In the genomic region with DNA sequence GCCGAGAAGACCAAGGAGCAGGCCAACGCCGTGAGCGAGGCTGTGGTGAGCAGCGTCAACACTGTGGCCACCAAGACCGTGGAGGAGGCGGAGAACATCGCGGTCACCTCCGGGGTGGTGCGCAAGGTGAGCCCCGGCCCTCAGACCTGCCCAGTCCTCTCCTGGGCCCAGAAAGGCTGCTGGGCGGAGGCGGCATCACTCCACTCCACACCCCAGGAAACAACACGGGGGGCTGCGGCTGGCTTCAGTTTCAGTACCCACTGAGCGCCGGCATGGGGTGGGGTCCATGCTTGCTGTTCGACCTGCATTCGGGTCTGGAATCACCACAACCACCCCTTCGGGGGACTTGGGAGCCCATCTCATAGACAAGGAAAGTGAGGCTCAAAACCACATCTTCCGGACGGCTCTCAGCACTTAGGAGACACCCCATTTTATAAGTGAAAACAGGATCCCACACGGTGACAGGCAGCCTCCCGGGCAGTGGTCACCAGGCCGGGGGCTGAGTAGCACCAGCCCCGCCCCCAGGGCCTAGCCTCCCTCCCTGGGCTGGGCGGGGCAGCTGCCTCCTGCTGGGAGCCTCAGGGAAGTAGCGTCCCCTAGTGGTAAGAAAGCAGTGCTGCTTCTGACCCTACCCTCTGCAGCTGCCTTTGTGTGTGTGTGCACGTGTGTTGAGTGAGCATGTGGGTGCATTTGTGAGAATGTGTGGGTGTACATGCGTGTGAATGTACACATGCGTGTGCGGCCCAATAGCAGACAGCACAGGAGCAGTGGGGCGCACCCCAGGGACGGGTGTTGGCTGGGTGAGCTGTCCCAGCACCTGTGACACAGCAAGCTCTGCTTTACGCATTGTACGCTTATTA, we compare ENCODE assay signal across 1 cellular context.
TF ChIP-seq lines count a peak whose summit lies in the region.

No MANE protein-coding gene starts in this region.

TF ChIP-seq in HepG2, 621 proteins besides CTCF, POLR2A, EP300 and RAD21 (continued from another document and continues in another):
- no peak for TF ChIP-seq MXD3 (CRISPR knock-in tag; IDR thresholded peaks at IDR 0.05)
- TF ChIP-seq ZNF292 (CRISPR knock-in tag; IDR thresholded peaks at IDR 0.05; ENCODE audit: borderline replicate concordance, low read depth), result peak; percentile 34; the same call in 1 of the 2 replicates
- no peak for TF ChIP-seq ZFP91 (CRISPR knock-in tag; IDR thresholded peaks at IDR 0.05; ENCODE audit: borderline replicate concordance)
- no peak for TF ChIP-seq ZMYM3 (CRISPR knock-in tag; IDR thresholded peaks at IDR 0.05)
- TF ChIP-seq ZFP82 (CRISPR knock-in tag; IDR thresholded peaks at IDR 0.05; ENCODE audit: borderline replicate concordance), result no peak
- TF ChIP-seq, protein P1, sequence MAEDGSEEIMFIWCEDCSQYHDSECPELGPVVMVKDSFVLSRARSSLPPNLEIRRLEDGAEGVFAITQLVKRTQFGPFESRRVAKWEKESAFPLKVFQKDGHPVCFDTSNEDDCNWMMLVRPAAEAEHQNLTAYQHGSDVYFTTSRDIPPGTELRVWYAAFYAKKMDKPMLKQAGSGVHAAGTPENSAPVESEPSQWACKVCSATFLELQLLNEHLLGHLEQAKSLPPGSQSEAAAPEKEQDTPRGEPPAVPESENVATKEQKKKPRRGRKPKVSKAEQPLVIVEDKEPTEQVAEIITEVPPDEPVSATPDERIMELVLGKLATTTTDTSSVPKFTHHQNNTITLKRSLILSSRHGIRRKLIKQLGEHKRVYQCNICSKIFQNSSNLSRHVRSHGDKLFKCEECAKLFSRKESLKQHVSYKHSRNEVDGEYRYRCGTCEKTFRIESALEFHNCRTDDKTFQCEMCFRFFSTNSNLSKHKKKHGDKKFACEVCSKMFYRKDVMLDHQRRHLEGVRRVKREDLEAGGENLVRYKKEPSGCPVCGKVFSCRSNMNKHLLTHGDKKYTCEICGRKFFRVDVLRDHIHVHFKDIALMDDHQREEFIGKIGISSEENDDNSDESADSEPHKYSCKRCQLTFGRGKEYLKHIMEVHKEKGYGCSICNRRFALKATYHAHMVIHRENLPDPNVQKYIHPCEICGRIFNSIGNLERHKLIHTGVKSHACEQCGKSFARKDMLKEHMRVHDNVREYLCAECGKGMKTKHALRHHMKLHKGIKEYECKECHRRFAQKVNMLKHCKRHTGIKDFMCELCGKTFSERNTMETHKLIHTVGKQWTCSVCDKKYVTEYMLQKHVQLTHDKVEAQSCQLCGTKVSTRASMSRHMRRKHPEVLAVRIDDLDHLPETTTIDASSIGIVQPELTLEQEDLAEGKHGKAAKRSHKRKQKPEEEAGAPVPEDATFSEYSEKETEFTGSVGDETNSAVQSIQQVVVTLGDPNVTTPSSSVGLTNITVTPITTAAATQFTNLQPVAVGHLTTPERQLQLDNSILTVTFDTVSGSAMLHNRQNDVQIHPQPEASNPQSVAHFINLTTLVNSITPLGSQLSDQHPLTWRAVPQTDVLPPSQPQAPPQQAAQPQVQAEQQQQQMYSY (CRISPR knock-in tag; IDR thresholded peaks at IDR 0.05), result no peak
- TF ChIP-seq HMGA1 (CRISPR knock-in tag; conservative IDR thresholded peaks at IDR 0.05), result no peak
- no peak for TF ChIP-seq IRF2 (CRISPR knock-in tag; IDR thresholded peaks at IDR 0.05)
- TF ChIP-seq SP5 (CRISPR knock-in tag; IDR thresholded peaks at IDR 0.05; ENCODE audit: borderline replicate concordance, low read depth), result peak; percentile 92
- TF ChIP-seq ZNF629 (CRISPR knock-in tag; conservative IDR thresholded peaks at IDR 0.05), result peak; percentile 64; the same call in 1 of the 2 replicates
- TF ChIP-seq, protein P2, sequence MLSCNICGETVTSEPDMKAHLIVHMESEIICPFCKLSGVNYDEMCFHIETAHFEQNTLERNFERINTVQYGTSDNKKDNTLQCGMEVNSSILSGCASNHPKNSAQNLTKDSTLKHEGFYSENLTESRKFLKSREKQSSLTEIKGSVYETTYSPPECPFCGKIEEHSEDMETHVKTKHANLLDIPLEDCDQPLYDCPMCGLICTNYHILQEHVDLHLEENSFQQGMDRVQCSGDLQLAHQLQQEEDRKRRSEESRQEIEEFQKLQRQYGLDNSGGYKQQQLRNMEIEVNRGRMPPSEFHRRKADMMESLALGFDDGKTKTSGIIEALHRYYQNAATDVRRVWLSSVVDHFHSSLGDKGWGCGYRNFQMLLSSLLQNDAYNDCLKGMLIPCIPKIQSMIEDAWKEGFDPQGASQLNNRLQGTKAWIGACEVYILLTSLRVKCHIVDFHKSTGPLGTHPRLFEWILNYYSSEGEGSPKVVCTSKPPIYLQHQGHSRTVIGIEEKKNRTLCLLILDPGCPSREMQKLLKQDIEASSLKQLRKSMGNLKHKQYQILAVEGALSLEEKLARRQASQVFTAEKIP (CRISPR knock-in tag; IDR thresholded peaks at IDR 0.05; ENCODE audit: borderline replicate concordance), result no peak
- no peak for TF ChIP-seq GABPA (IDR thresholded peaks at IDR 0.05; ENCODE audit: low read depth, low read length)
- TF ChIP-seq GABPA (CRISPR knock-in tag; IDR thresholded peaks at IDR 0.05; ENCODE audit: low read depth), result no peak
- TF ChIP-seq IKZF5 (CRISPR knock-in tag; IDR thresholded peaks at IDR 0.05), result peak; percentile 27; the same call in 1 of the 2 replicates
- no peak for TF ChIP-seq ZNF737 (CRISPR knock-in tag; IDR thresholded peaks at IDR 0.05; ENCODE audit: borderline replicate concordance)
- no peak for TF ChIP-seq NR3C1 (CRISPR knock-in tag; IDR thresholded peaks at IDR 0.05)
- TF ChIP-seq ZNF878 (CRISPR knock-in tag; IDR thresholded peaks at IDR 0.05), result no peak
- TF ChIP-seq CREB1 (IDR thresholded peaks at IDR 0.05), result no peak
- no peak for TF ChIP-seq CREB1 (CRISPR knock-in tag; IDR thresholded peaks at IDR 0.05)
- TF ChIP-seq AHR (CRISPR knock-in tag; IDR thresholded peaks at IDR 0.05), result 0 out of 2 replicates have a peak, but pooled peaks have one; percentile 21
- TF ChIP-seq ZNF615 (CRISPR knock-in tag; IDR thresholded peaks at IDR 0.05; ENCODE audit: borderline replicate concordance), result no peak
- no peak for TF ChIP-seq SP1 (IDR thresholded peaks at IDR 0.05)
- TF ChIP-seq SP1 (CRISPR knock-in tag; IDR thresholded peaks at IDR 0.05), result peak; percentile 77
- TF ChIP-seq PAF1 (CRISPR knock-in tag; IDR thresholded peaks at IDR 0.05), result no peak
- no peak for TF ChIP-seq TFDP2 (CRISPR knock-in tag; IDR thresholded peaks at IDR 0.05)
- peak; percentile 19; the same call in 1 of the 2 replicates for TF ChIP-seq HOXA3 (CRISPR knock-in tag; IDR thresholded peaks at IDR 0.05)
- no peak for TF ChIP-seq RARA (CRISPR knock-in tag; IDR thresholded peaks at IDR 0.05)
- no peak for TF ChIP-seq SRSF4 (IDR thresholded peaks at IDR 0.05; ENCODE audit: low read depth, low read length, poor library complexity, severe bottlenecking)
- peak; percentile 38; the same call in 1 of the 2 replicates for TF ChIP-seq GABPB1 (CRISPR knock-in tag; IDR thresholded peaks at IDR 0.05)
- no peak for TF ChIP-seq ZNF18 (CRISPR knock-in tag; IDR thresholded peaks at IDR 0.05; ENCODE audit: insufficient replicate concordance)
- TF ChIP-seq ZBTB20 (CRISPR knock-in tag; IDR thresholded peaks at IDR 0.05; ENCODE audit: borderline replicate concordance, low read depth), result no peak
- peak in 1 of 2 experiments; percentile 35; a peak in 1 of 4 replicates for TF ChIP-seq KLF16 (CRISPR knock-in tag; IDR thresholded peaks at IDR 0.05)
- no peak for TF ChIP-seq ZNF577 (CRISPR knock-in tag; IDR thresholded peaks at IDR 0.05; ENCODE audit: borderline replicate concordance, low read depth)
- TF ChIP-seq ZNF724P (CRISPR knock-in tag; IDR thresholded peaks at IDR 0.05; ENCODE audit: borderline replicate concordance), result no peak
- TF ChIP-seq SIX1 (CRISPR knock-in tag; IDR thresholded peaks at IDR 0.05; ENCODE audit: borderline replicate concordance), result no peak
- TF ChIP-seq ZNF274 (CRISPR knock-in tag; IDR thresholded peaks at IDR 0.05), result no peak
- peak; percentile 86 for TF ChIP-seq SRSF1 (optimal IDR thresholded peaks at IDR 0.05; ENCODE audit: low read depth, low read length)
- TF ChIP-seq, protein P3, sequence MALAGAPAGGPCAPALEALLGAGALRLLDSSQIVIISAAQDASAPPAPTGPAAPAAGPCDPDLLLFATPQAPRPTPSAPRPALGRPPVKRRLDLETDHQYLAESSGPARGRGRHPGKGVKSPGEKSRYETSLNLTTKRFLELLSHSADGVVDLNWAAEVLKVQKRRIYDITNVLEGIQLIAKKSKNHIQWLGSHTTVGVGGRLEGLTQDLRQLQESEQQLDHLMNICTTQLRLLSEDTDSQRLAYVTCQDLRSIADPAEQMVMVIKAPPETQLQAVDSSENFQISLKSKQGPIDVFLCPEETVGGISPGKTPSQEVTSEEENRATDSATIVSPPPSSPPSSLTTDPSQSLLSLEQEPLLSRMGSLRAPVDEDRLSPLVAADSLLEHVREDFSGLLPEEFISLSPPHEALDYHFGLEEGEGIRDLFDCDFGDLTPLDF (CRISPR knock-in tag; IDR thresholded peaks at IDR 0.05), result no peak
- TF ChIP-seq, protein P4, sequence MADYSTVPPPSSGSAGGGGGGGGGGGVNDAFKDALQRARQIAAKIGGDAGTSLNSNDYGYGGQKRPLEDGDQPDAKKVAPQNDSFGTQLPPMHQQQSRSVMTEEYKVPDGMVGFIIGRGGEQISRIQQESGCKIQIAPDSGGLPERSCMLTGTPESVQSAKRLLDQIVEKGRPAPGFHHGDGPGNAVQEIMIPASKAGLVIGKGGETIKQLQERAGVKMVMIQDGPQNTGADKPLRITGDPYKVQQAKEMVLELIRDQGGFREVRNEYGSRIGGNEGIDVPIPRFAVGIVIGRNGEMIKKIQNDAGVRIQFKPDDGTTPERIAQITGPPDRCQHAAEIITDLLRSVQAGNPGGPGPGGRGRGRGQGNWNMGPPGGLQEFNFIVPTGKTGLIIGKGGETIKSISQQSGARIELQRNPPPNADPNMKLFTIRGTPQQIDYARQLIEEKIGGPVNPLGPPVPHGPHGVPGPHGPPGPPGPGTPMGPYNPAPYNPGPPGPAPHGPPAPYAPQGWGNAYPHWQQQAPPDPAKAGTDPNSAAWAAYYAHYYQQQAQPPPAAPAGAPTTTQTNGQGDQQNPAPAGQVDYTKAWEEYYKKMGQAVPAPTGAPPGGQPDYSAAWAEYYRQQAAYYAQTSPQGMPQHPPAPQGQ (CRISPR knock-in tag; IDR thresholded peaks at IDR 0.05; ENCODE audit: borderline replicate concordance), result no peak
- TF ChIP-seq HNRNPLL (IDR thresholded peaks at IDR 0.05; ENCODE audit: low read depth, low read length, poor library complexity, severe bottlenecking), result peak; percentile 39
- no peak for TF ChIP-seq TBL1XR1 (IDR thresholded peaks at IDR 0.05; ENCODE audit: borderline replicate concordance, low read length, partially characterized antibody)
- peak; percentile 58 for TF ChIP-seq KDM5B (CRISPR knock-in tag; IDR thresholded peaks at IDR 0.05; ENCODE audit: borderline replicate concordance)
- TF ChIP-seq DRAP1 (CRISPR knock-in tag; IDR thresholded peaks at IDR 0.05), result 0 out of 2 replicates have a peak, but pooled peaks have one; percentile 31
- TF ChIP-seq MTA1 (CRISPR knock-in tag; IDR thresholded peaks at IDR 0.05; ENCODE audit: borderline replicate concordance), result 0 out of 2 replicates have a peak, but pooled peaks have one; percentile 11
- no peak for TF ChIP-seq ZNF781 (CRISPR knock-in tag; IDR thresholded peaks at IDR 0.05; ENCODE audit: borderline replicate concordance, not compliant biosample characterization)
